8 cellular contexts compared by ENCODE assay signal in genomic region chr4:140743194-140743931, GRCh38. TPM values are rescaled to one million over a fixed set of nuclear protein-coding genes. Genes with fewer than 3 reads are reported as not detected.
A peak's percentile ranks its signal among the peaks of the same experiment; 100 is the strongest.
DNase-seq lines count a peak whose midpoint lies in the region; ATAC-seq and TF ChIP-seq lines count a peak whose summit lies in the region.

No MANE protein-coding gene starts in this region.

- no peaks in the 10 kb centered on the region for H3K27me3 Mint-ChIP-seq in nephron progenitor cell (ENCODE audit: low read depth, poor library complexity)

- no peak for TF ChIP-seq CTCF in nephron progenitor cell (IDR thresholded peaks at IDR 0.05)

- peaks cover 16% of the 10 kb centered on the region for H3K9me3 Mint-ChIP-seq in nephron progenitor cell

- H3K4me3 Mint-ChIP-seq in nephron progenitor cell, result no peak overlapping the region

- H3K4me1 Mint-ChIP-seq in nephron progenitor cell, result peaks cover 25% of the 10 kb centered on the region

- peaks cover 20% of the 10 kb centered on the region for H3K36me3 Mint-ChIP-seq in nephron progenitor cell (ENCODE audit: low read depth)

- DNase-seq in AG08396 (ENCODE audit: low spot score), result peak; percentile 8
- peak; percentile 69 for DNase-seq in SK-MEL-5 (ENCODE audit: low read depth, low spot score)
- DNase-seq in kidney glomerular epithelial cell (lab: John Stamatoyannopoulos, UW), result peak; percentile 46
- DNase-seq in nephron progenitor cell, result no peak
- DNase-seq in Ammon's horn (ENCODE audit: low spot score), result no peak
- no peak for DNase-seq in HuH-7.5 (ENCODE audit: low spot score)

- ATAC-seq in GM18907 (IDR thresholded peaks at IDR 0.05; ENCODE audit: unreplicated experiment) (peak; percentile 84), HG03045 (IDR thresholded peaks at IDR 0.05; ENCODE audit: unreplicated experiment) (peak; percentile 72)

- in situ Hi-C loops in SK-MEL-5 (cut with HindIII; ENCODE audit: low pct_unique_long_range_greater_than_20kb, low sequenced_read_pairs), result no loop called here

- H3K27ac Mint-ChIP-seq in nephron progenitor cell, result no peak overlapping the region

RNA-seq across cellular contexts. Expression of gene TBC1D9, which starts 12.8 kb away (rescaled TPM):
- 9.6 and 9.7 TPM in 2 replicates for total RNA-seq in SK-MEL-5 (2014; rRNA removed; shearing (Covaris generic))
- 8.6 and 11.1 TPM in 2 replicates for polyA plus RNA-seq in SK-MEL-5 (2015; cell fraction: cytosol; rRNA removed)
- polyA plus RNA-seq in SK-MEL-5 (2015; cell fraction: nucleus; rRNA removed), result 4.9 and 10.6 TPM in 2 replicates

Comparison
In these comparisons a context has a peak if more than half of its experiments do, and no peak if none do; other contexts are left out.
1. DNase-seq: peak in AG08396 (single experiment), SK-MEL-5 (single experiment) and kidney glomerular epithelial cell (single experiment); none in nephron progenitor cell (single experiment), Ammon's horn (single experiment) and HuH-7.5 (single experiment).